24 cellular contexts compared by ENCODE assay signal in genomic region chr3:37693791-37694194, GRCh38.
DNase-seq lines count a peak whose midpoint lies in the region; ATAC-seq and TF ChIP-seq lines count a peak whose summit lies in the region.
"Had no signal": no experiment of that assay in that cellular context is flagged by ENCODE, and none has a peak within 500 bp of the region (broad histone marks: within the 10 kb centered on the region; RNA-seq: fewer than 3 reads in every experiment).

No MANE protein-coding gene starts in this region.

- peaks cover 0 to 10% of the 10 kb centered on the region in 2 donors for H3K4me1 ChIP-seq in right atrium auricular region
- peaks cover 7% of the 10 kb centered on the region for H3K4me1 ChIP-seq in left ventricle myocardium inferior
- H3K4me1 ChIP-seq in mammary epithelial cell (ENCODE audit: insufficient read depth, low read length) = no peaks in the 10 kb centered on the region
- peaks cover 3% of the 10 kb centered on the region for H3K4me1 ChIP-seq in mesendoderm (ENCODE audit: control insufficient read depth, low read depth, low read length)
- H3K4me1 ChIP-seq: colonic mucosa, parathyroid adenoma had no signal

- no peak overlapping the region for H3K18ac ChIP-seq in mesendoderm (ENCODE audit: low read length)

- TF ChIP-seq CTCF in right atrium auricular region (IDR thresholded peaks at IDR 0.05) = no peak
- no peak for TF ChIP-seq CTCF in left ventricle myocardium inferior (IDR thresholded peaks at IDR 0.05; ENCODE audit: borderline replicate concordance)
- TF ChIP-seq CTCF in mammary epithelial cell (conservative IDR thresholded peaks at IDR 0.05 in 1 of 2, IDR thresholded peaks at IDR 0.05 in 1 of 2; ENCODE audit: extremely low read depth in 1 of 2, insufficient read depth in 1 of 2, low read depth in 1 of 2, low read length in 2 of 2) = no peak

- 12% methylated on average over 4 of the region's 6 CpGs for WGBS in mammary epithelial cell (ENCODE audit: low coverage, missing lambda C conversion rate)
- no CpG with 5 or more reads among the region's 6 CpGs for WGBS in mesendoderm (ENCODE audit: extremely low coverage, insufficient coverage, low lambda C conversion rate)

- H3K27ac ChIP-seq in right atrium auricular region (no peak overlapping the region), left ventricle myocardium inferior (replicated peaks) (no peak overlapping the region), mammary epithelial cell (ENCODE audit: insufficient read depth, low read depth, low read length) (no peak overlapping the region), mesendoderm (ENCODE audit: low read depth, low read length) (peak overlapping the region; percentile 16)
- H3K27ac ChIP-seq: colonic mucosa, parathyroid adenoma had no signal

- no peaks in the 10 kb centered on the region for H4K20me1 ChIP-seq in mammary epithelial cell (ENCODE audit: insufficient read depth, low read length)

- H2AK5ac ChIP-seq in mesendoderm (ENCODE audit: low read length) = no peak overlapping the region

- no peak overlapping the region for H4K5ac ChIP-seq in mesendoderm (ENCODE audit: low read length)

- H3K4me3 ChIP-seq in right atrium auricular region (no peak overlapping the region), left ventricle myocardium inferior (no peak overlapping the region), mammary epithelial cell (replicated peaks in 1 of 3; ENCODE audit: insufficient read depth in 1 of 3, low read depth in 2 of 3, low read length in 3 of 3) (no peak overlapping the region), mesendoderm (ENCODE audit: low read length) (no peak overlapping the region)
- H3K4me3 ChIP-seq: colonic mucosa, mucosa of descending colon, sigmoid colon had no signal

- in situ Hi-C loops in mammary epithelial cell (cut with MboI; ENCODE audit: low sequenced_read_pairs in 2 of 2) = no loop called here

- no TSS peak for BruUV-seq in mammary epithelial cell (replicated peaks; lab: Mats Ljungman, UMichigan)

- H3K4ac ChIP-seq in mesendoderm (ENCODE audit: low read depth, low read length) = no peak overlapping the region

- H3K27me3 ChIP-seq in right atrium auricular region (no peaks in the 10 kb centered on the region), left ventricle myocardium inferior (ENCODE audit: low read depth) (no peaks in the 10 kb centered on the region), mammary epithelial cell (ENCODE audit: insufficient read depth, low read length) (no peaks in the 10 kb centered on the region), mesendoderm (ENCODE audit: insufficient read depth, low read length, poor library complexity) (no peaks in the 10 kb centered on the region)
- H3K27me3 ChIP-seq: colonic mucosa, sigmoid colon had no signal

- no peaks in the 10 kb centered on the region for H3K9me3 ChIP-seq in right atrium auricular region
- no peaks in the 10 kb centered on the region for H3K9me3 ChIP-seq in left ventricle myocardium inferior (replicated peaks)
- H3K9me3 ChIP-seq in mammary epithelial cell (replicated peaks; ENCODE audit: insufficient read depth, low read length) = no peaks in the 10 kb centered on the region
- H3K9me3 ChIP-seq: colonic mucosa, mucosa of descending colon, sigmoid colon had no signal

- ATAC-seq in GM21786 (IDR thresholded peaks at IDR 0.05; ENCODE audit: unreplicated experiment) = no peak
- no peak for ATAC-seq in HG02642 (IDR thresholded peaks at IDR 0.05; ENCODE audit: poor library complexity, unreplicated experiment)
- no peak for ATAC-seq in GM18907 (IDR thresholded peaks at IDR 0.05; ENCODE audit: unreplicated experiment)
- ATAC-seq: HepG2, left colon, mucosa of descending colon had no signal

- intact Hi-C loops in left ventricle myocardium inferior (cut with micrococcal nuclease) (no loop called here), mammary epithelial cell (cut with micrococcal nuclease) (no loop called here)

- H3K36me3 ChIP-seq in right atrium auricular region = no peaks in the 10 kb centered on the region
- no peaks in the 10 kb centered on the region for H3K36me3 ChIP-seq in left ventricle myocardium inferior
- no peaks in the 10 kb centered on the region for H3K36me3 ChIP-seq in mammary epithelial cell (ENCODE audit: insufficient read depth, low read length)
- no peaks in the 10 kb centered on the region for H3K36me3 ChIP-seq in mesendoderm (ENCODE audit: control insufficient read depth, insufficient read depth, low read length)
- H3K36me3 ChIP-seq: colonic mucosa, sigmoid colon had no signal

- no peak overlapping the region for H4K8ac ChIP-seq in mesendoderm (ENCODE audit: low read depth, low read length)

- no peak overlapping the region for H3K23ac ChIP-seq in mesendoderm (ENCODE audit: low read length)

- no peak overlapping the region for H2BK120ac ChIP-seq in mesendoderm (ENCODE audit: low read depth, low read length)

- H3K56ac ChIP-seq in mesendoderm (ENCODE audit: low read length) = no peak overlapping the region

- H3K9ac ChIP-seq in mammary epithelial cell (ENCODE audit: insufficient read depth, low read length) = no peak overlapping the region
- H3K9ac ChIP-seq in mesendoderm (ENCODE audit: low read length) = no peak overlapping the region
- H3K9ac ChIP-seq: parathyroid adenoma had no signal

- CTCF ChIA-PET in mammary epithelial cell (lab: Charles Lee; ENCODE audit: low non-redundant PET) = no interaction called here

- H3K4me2 ChIP-seq in mammary epithelial cell (ENCODE audit: insufficient read depth, low read depth, low read length) (no peak overlapping the region), mesendoderm (ENCODE audit: low read length) (no peak overlapping the region)

- no peaks in the 10 kb centered on the region for H3K79me1 ChIP-seq in mesendoderm (ENCODE audit: low read length)

- peak overlapping the region; percentile 46 for H2AFZ ChIP-seq in mammary epithelial cell (ENCODE audit: low read depth, low read length)
- H2AFZ ChIP-seq: parathyroid adenoma had no signal

- H3K79me2 ChIP-seq in mammary epithelial cell (ENCODE audit: insufficient read depth, low read length) (no peaks in the 10 kb centered on the region), mesendoderm (ENCODE audit: control insufficient read depth, insufficient read depth, low read length) (no peaks in the 10 kb centered on the region)
- H3K79me2 ChIP-seq: parathyroid adenoma had no signal

- no peak overlapping the region for H2BK15ac ChIP-seq in mesendoderm (replicated peaks; ENCODE audit: low read depth)

- DNase-seq in right atrium auricular region (ENCODE audit: low spot score) = peak; percentile 9
- no peak for DNase-seq in left ventricle myocardium inferior
- no peak for DNase-seq in mammary epithelial cell
- DNase-seq in mesendoderm = peak; percentile 79
- DNase-seq: activated CD4-positive, alpha-beta T cell treated with anti-CD3 and anti-CD28 coated beads for 1 hour; activated CD8-positive, alpha-beta memory T cell treated with anti-CD3 and anti-CD28 coated beads for 24 hours; activated naive CD4-positive, alpha-beta T cell treated with Interleukin-2 at 50 U/mL for 16 hours; activated T-cell treated with anti-CD3 and anti-CD28 coated beads, Interleukin-2, amount 50 U/mL, for 24 hours; amniotic stem cell; CD4-positive, CD25-positive, alpha-beta regulatory T cell; colonic mucosa; glutamatergic neuron; left colon; mucosa of descending colon; NCI-H1048; NCI-H2171 treated with DMSO at 0.1 percent for 48 hours; nephron progenitor cell; SHP77; sigmoid colon had no signal

- dilution Hi-C loops in mammary epithelial cell (cut with HindIII; ENCODE audit: low sequenced_read_pairs) = no loop called here

- H2BK5ac ChIP-seq in mesendoderm (ENCODE audit: low read length) = no peak overlapping the region

Comparison
In these comparisons a context has a peak if more than half of its experiments do, and no peak if none do; other contexts are left out.
1. DNase-seq: peak in right atrium auricular region (single experiment) and mesendoderm (single experiment); none in left ventricle myocardium inferior (single experiment) and mammary epithelial cell (single experiment).